Comparison of ENCODE assay signal across 36 cellular contexts in the genomic region with DNA sequence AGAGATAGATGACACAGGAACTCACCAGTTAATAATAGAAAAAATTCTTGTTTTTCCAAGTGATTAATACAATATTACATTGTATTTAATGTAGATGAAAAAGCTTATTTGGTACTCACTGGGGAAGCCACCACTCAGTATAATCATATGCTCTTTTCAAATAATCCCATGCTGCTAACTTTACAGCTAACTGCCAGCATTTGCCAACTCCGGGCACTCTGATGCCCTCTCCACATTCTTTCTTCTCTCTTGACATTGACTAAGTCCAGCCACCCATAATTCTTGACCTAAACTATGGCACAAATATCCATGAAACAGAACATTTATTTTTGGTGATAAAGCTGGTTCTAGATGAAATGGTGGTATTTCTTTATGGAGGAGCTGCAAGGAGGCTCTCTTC.
"Had no signal": no experiment of that assay in that cellular context is flagged by ENCODE, and none has a peak within 500 bp of the region (broad histone marks: within the 10 kb centered on the region; RNA-seq: fewer than 3 reads in every experiment).

No MANE protein-coding gene starts in this region.

- H3K4me1 ChIP-seq: breast epithelium had no signal

- DNase-seq: activated B cell treated with CpG ODN at 0.5 μM for 24 hours; activated CD4-positive, alpha-beta memory T cell treated with anti-CD3 and anti-CD28 coated beads for 36 hours; activated CD4-positive, alpha-beta T cell treated with anti-CD3 and anti-CD28 coated beads for 4 hours; activated CD4-positive, alpha-beta T cell treated with anti-CD3 and anti-CD28 coated beads, Interleukin-2, amount 10 ng/mL, durations not matched to agents 24 days and 14 days; activated CD4-positive, alpha-beta T cell treated with anti-CD3 and anti-CD28 coated beads, Interleukin-2, amount 50 U/mL, for 1 hour; activated CD4-positive, alpha-beta T cell treated with anti-CD3 and anti-CD28 coated beads, Interleukin-2, amount 50 U/mL, for 4 hours; activated CD4-positive, CD25-positive, alpha-beta regulatory T cell treated with anti-CD3 and anti-CD28 coated beads, Interleukin-2, amount 50 U/mL, for 72 hours; activated CD8-positive, alpha-beta memory T cell treated with anti-CD3 and anti-CD28 coated beads, Interleukin-2, amount 50 U/mL, for 4 hours; activated CD8-positive, alpha-beta T cell treated with anti-CD3 and anti-CD28 coated beads for 36 hours; activated effector memory CD4-positive, alpha-beta T cell treated with anti-CD3 and anti-CD28 coated beads, Interleukin-2, amount 50 U/mL, for 16 hours; activated gamma-delta T cell treated with Interleukin-2 at 50 U/mL for 16 hours; activated naive CD4-positive, alpha-beta T cell; activated naive CD4-positive, alpha-beta T cell treated with anti-CD3 and anti-CD28 coated beads for 36 hours; activated naive CD4-positive, alpha-beta T cell treated with anti-CD3 and anti-CD28 coated beads, Interleukin-2, amount 50 U/mL, for 16 hours; activated naive CD8-positive, alpha-beta T cell treated with anti-CD3 and anti-CD28 coated beads for 36 hours; activated T-cell treated with anti-CD3 and anti-CD28 coated beads for 4 hours; activated T-cell treated with anti-CD3 and anti-CD28 coated beads, Interleukin-2, amount 50 U/mL, for 1 hour; activated T-cell treated with anti-CD3 and anti-CD28 coated beads, Interleukin-2, amount 50 U/mL, for 4 hours; activated T-cell treated with anti-CD3 and anti-CD28 coated beads, Interleukin-2, amount 50 U/mL, for 72 hours; adrenal gland; amniotic stem cell; aorta; body of pancreas; brain microvascular endothelial cell; caudate nucleus; T-helper 1 cell; T-helper 2 cell; T-helper 9 cell had no signal

- H3K27me3 ChIP-seq: adrenal gland, body of pancreas, brain microvascular endothelial cell, breast epithelium had no signal

- H3K36me3 ChIP-seq: adrenal gland, brain microvascular endothelial cell, breast epithelium had no signal

- H3K4me3 ChIP-seq: adrenal gland, body of pancreas, breast epithelium had no signal

- H3K27me3 Mint-ChIP-seq: activated B cell treated with CpG ODN at 0.5 μM for 24 hours; activated CD4-positive, alpha-beta memory T cell treated with anti-CD3 and anti-CD28 coated beads for 36 hours; activated CD4-positive, alpha-beta T cell treated with anti-CD3 and anti-CD28 coated beads, Interleukin-2, amount 10 ng/mL, durations not matched to agents 24 days and 14 days; activated CD8-positive, alpha-beta T cell treated with anti-CD3 and anti-CD28 coated beads for 36 hours; activated naive CD8-positive, alpha-beta T cell treated with anti-CD3 and anti-CD28 coated beads for 36 hours; activated T-helper 17 cell treated with anti-CD3 and anti-CD28 coated beads, Interleukin-2, amount 50 U/mL, for 72 hours; central memory CD8-positive, alpha-beta T cell had no signal

- H3K27ac Mint-ChIP-seq: activated B cell treated with CpG ODN at 0.5 μM for 24 hours; activated CD4-positive, alpha-beta memory T cell treated with anti-CD3 and anti-CD28 coated beads for 36 hours; activated CD4-positive, alpha-beta T cell treated with anti-CD3 and anti-CD28 coated beads, Interleukin-2, amount 10 ng/mL, durations not matched to agents 24 days and 14 days; activated CD8-positive, alpha-beta T cell treated with anti-CD3 and anti-CD28 coated beads for 36 hours; activated naive CD4-positive, alpha-beta T cell treated with anti-CD3 and anti-CD28 coated beads for 36 hours; activated naive CD4-positive, alpha-beta T cell treated with anti-CD3 and anti-CD28 coated beads, Interleukin-2, amount 50 U/mL, for 72 hours; activated naive CD8-positive, alpha-beta T cell treated with anti-CD3 and anti-CD28 coated beads for 36 hours; activated T-cell treated with anti-CD3 and anti-CD28 coated beads, Interleukin-2, amount 50 U/mL, for 72 hours; activated T-helper 1 cell treated with anti-CD3 and anti-CD28 coated beads, Interleukin-12 subunit alpha, Interleukin-12 subunit beta, Interleukin-2, Interleukin-4 antibody, amounts not matched to agents 30 ng/mL and 10 ng/mL and 1 ng/mL, durations not matched to agents 14 hours and 24 hours and 36 hours; activated T-helper 17 cell treated with anti-CD3 and anti-CD28 coated beads, Interleukin-2, amount 50 U/mL, for 72 hours; T-helper 1 cell treated with Interleukin-12 subunit alpha and Interleukin-12 subunit beta and Interleukin-4 antibody, amounts not matched to agents 30 μg/mL and 1 μg/mL, for 36 hours; T-helper 2 cell treated with Interferon-gamma antibody and Interleukin-4, amounts not matched to agents 5 μg/mL and 100 μg/mL, for 36 hours had no signal

- H3K9me3 ChIP-seq: adrenal gland, body of pancreas, breast epithelium had no signal

- H3K36me3 Mint-ChIP-seq: activated CD4-positive, alpha-beta memory T cell treated with anti-CD3 and anti-CD28 coated beads for 36 hours; activated naive CD4-positive, alpha-beta T cell treated with anti-CD3 and anti-CD28 coated beads, Interleukin-2, amount 50 U/mL, for 72 hours had no signal

- H3K4me1 Mint-ChIP-seq: activated CD4-positive, alpha-beta T cell treated with anti-CD3 and anti-CD28 coated beads, Interleukin-2, amount 10 ng/mL, durations not matched to agents 24 days and 14 days had no signal

- H3K9me3 Mint-ChIP-seq: activated B cell treated with CpG ODN at 0.5 μM for 24 hours; activated CD4-positive, alpha-beta memory T cell treated with anti-CD3 and anti-CD28 coated beads for 36 hours; activated CD4-positive, alpha-beta T cell treated with anti-CD3 and anti-CD28 coated beads, Interleukin-2, amount 10 ng/mL, durations not matched to agents 24 days and 14 days; activated CD8-positive, alpha-beta T cell treated with anti-CD3 and anti-CD28 coated beads for 36 hours; activated naive CD4-positive, alpha-beta T cell treated with anti-CD3 and anti-CD28 coated beads for 36 hours; activated naive CD4-positive, alpha-beta T cell treated with anti-CD3 and anti-CD28 coated beads, Interleukin-2, amount 50 U/mL, for 72 hours; activated naive CD8-positive, alpha-beta T cell treated with anti-CD3 and anti-CD28 coated beads for 36 hours; activated T-cell treated with anti-CD3 and anti-CD28 coated beads, Interleukin-2, amount 50 U/mL, for 4 hours; activated T-cell treated with anti-CD3 and anti-CD28 coated beads, Interleukin-2, amount 50 U/mL, for 72 hours; activated T-helper 1 cell treated with anti-CD3 and anti-CD28 coated beads, Interleukin-12 subunit alpha, Interleukin-12 subunit beta, Interleukin-2, Interleukin-4 antibody, amounts not matched to agents 30 ng/mL and 10 ng/mL and 1 ng/mL, durations not matched to agents 14 hours and 24 hours and 36 hours; activated T-helper 17 cell treated with anti-CD3 and anti-CD28 coated beads, Interleukin-2, amount 50 U/mL, for 72 hours; central memory CD8-positive, alpha-beta T cell; T-helper 1 cell treated with Interleukin-12 subunit alpha and Interleukin-12 subunit beta and Interleukin-4 antibody, amounts not matched to agents 30 μg/mL and 1 μg/mL, for 36 hours; T-helper 2 cell treated with Interferon-gamma antibody and Interleukin-4, amounts not matched to agents 5 μg/mL and 100 μg/mL, for 36 hours had no signal

- H3K4me3 Mint-ChIP-seq: activated B cell treated with CpG ODN at 0.5 μM for 24 hours; activated CD4-positive, alpha-beta memory T cell treated with anti-CD3 and anti-CD28 coated beads for 36 hours; activated CD4-positive, alpha-beta T cell treated with anti-CD3 and anti-CD28 coated beads, Interleukin-2, amount 10 ng/mL, durations not matched to agents 24 days and 14 days; activated CD8-positive, alpha-beta T cell treated with anti-CD3 and anti-CD28 coated beads for 36 hours; activated naive CD4-positive, alpha-beta T cell treated with anti-CD3 and anti-CD28 coated beads for 36 hours; activated naive CD8-positive, alpha-beta T cell treated with anti-CD3 and anti-CD28 coated beads for 36 hours; activated T-cell treated with anti-CD3 and anti-CD28 coated beads, Interleukin-2, amount 50 U/mL, for 4 hours; activated T-cell treated with anti-CD3 and anti-CD28 coated beads, Interleukin-2, amount 50 U/mL, for 72 hours; activated T-helper 1 cell treated with anti-CD3 and anti-CD28 coated beads, Interleukin-12 subunit alpha, Interleukin-12 subunit beta, Interleukin-2, Interleukin-4 antibody, amounts not matched to agents 30 ng/mL and 10 ng/mL and 1 ng/mL, durations not matched to agents 14 hours and 24 hours and 36 hours; activated T-helper 17 cell treated with anti-CD3 and anti-CD28 coated beads, Interleukin-2, amount 50 U/mL, for 72 hours; central memory CD8-positive, alpha-beta T cell; T-helper 1 cell treated with Interleukin-12 subunit alpha and Interleukin-12 subunit beta and Interleukin-4 antibody, amounts not matched to agents 30 μg/mL and 1 μg/mL, for 36 hours; T-helper 2 cell treated with Interferon-gamma antibody and Interleukin-4, amounts not matched to agents 5 μg/mL and 100 μg/mL, for 36 hours had no signal

- H3K27ac ChIP-seq: adrenal gland, body of pancreas, brain microvascular endothelial cell, breast epithelium, VCaP had no signal

- ATAC-seq: activated CD8-positive, alpha-beta T cell treated with anti-CD3 and anti-CD28 coated beads for 36 hours; activated naive CD4-positive, alpha-beta T cell treated with anti-CD3 and anti-CD28 coated beads, Interleukin-2, amount 50 U/mL, for 72 hours; activated T-cell treated with anti-CD3 and anti-CD28 coated beads, Interleukin-2, amount 50 U/mL, for 4 hours; activated T-cell treated with anti-CD3 and anti-CD28 coated beads, Interleukin-2, amount 50 U/mL, for 72 hours; activated T-helper 17 cell treated with anti-CD3 and anti-CD28 coated beads, Interleukin-2, amount 50 U/mL, for 72 hours; body of pancreas had no signal
